In the genomic region with DNA sequence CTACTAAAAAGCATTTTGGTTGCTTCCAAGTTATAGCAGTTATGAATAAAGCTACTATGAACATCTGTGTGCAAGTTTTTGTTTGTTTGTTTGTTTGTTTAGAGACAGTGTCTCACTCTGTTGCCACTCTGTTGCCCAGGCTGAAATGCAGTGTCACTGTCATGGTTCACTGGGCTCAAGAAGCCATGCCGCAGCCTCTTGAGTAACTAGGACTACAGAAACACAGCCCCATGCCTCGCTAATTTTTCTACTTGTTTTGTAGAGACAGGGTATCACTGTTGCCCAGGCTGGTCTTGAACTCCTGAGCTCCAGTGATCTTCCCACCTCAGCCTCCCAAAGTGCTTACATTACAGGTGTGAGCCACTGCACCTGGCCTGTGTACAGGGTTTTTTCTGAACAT, we compare ENCODE assay signal across 20 cellular contexts.
"Had no signal": no experiment of that assay in that cellular context is flagged by ENCODE, and none has a peak within 500 bp of the region (broad histone marks: within the 10 kb centered on the region; RNA-seq: fewer than 3 reads in every experiment).

No MANE protein-coding gene starts in this region.

- H3K4me3 ChIP-seq: esophagus squamous epithelium, gastroesophageal sphincter, left ventricle myocardium inferior, lower lobe of right lung, prostate gland, right lobe of liver, suprapubic skin, thyroid gland had no signal

- H3K9ac ChIP-seq: parathyroid adenoma had no signal

- ATAC-seq: effector memory CD8-positive, alpha-beta T cell; gastroesophageal sphincter; lower lobe of right lung; right lobe of liver; stimulated activated effector memory CD8-positive, alpha-beta T cell treated with anti-CD3 and anti-CD28 coated beads, Interleukin-12 subunit alpha, Interleukin-12 subunit beta, amount 100 ng/mL, for 72 hours; stimulated activated naive CD8-positive, alpha-beta T cell treated with anti-CD3 and anti-CD28 coated beads, Interleukin-15, Interleukin-2, amounts not matched to agents 100 U/mL and 50 U/mL, for 24 hours had no signal

- H3K36me3 ChIP-seq: esophagus squamous epithelium, gastroesophageal sphincter, left ventricle myocardium inferior, lower lobe of right lung, prostate gland, right lobe of liver, suprapubic skin, thyroid gland had no signal

- H3K27ac ChIP-seq: epithelial cell of prostate, esophagus squamous epithelium, gastroesophageal sphincter, left ventricle myocardium inferior, lower lobe of right lung, parathyroid adenoma, prostate gland, right lobe of liver, suprapubic skin, thyroid gland had no signal

- H3K4me1 ChIP-seq: esophagus squamous epithelium, gastroesophageal sphincter, left ventricle myocardium inferior, lower lobe of right lung, parathyroid adenoma, prostate gland, right lobe of liver, suprapubic skin, thyroid gland had no signal

- H3K27me3 ChIP-seq: esophagus squamous epithelium, gastroesophageal sphincter, right lobe of liver, suprapubic skin, thyroid gland had no signal

- DNase-seq: effector memory CD8-positive, alpha-beta T cell; esophagus squamous epithelium; foreskin fibroblast; glutamatergic neuron; islet precursor cell; left ventricle myocardium inferior; lower lobe of right lung; naive B cell; retina; right lobe of liver; stimulated activated CD4-positive, alpha-beta T cell treated with anti-CD3 and anti-CD28 coated beads, Interleukin-4, amount 100 ng/mL, for 1 hour; stimulated activated CD8-positive, alpha-beta memory T cell treated with anti-CD3 and anti-CD28 coated beads, Interleukin-4, amount 100 ng/mL, for 48 hours; stimulated activated naive CD8-positive, alpha-beta T cell treated with anti-CD3 and anti-CD28 coated beads, Interleukin-15, Interleukin-2, amounts not matched to agents 100 U/mL and 50 U/mL, for 24 hours; thyroid gland had no signal

- H3K9me3 ChIP-seq: gastroesophageal sphincter, lower lobe of right lung, prostate gland, right lobe of liver, suprapubic skin, thyroid gland had no signal
